21 cellular contexts compared by ENCODE assay signal in genomic region chr10:71571460-71572175, GRCh38.
DNase-seq lines count a peak whose midpoint lies in the region; ATAC-seq, FAIRE-seq and TF ChIP-seq lines count a peak whose summit lies in the region.
"Had no signal": no experiment of that assay in that cellular context is flagged by ENCODE, and none has a peak within 500 bp of the region (broad histone marks: within the 10 kb centered on the region; RNA-seq: fewer than 3 reads in every experiment).

No MANE protein-coding gene starts in this region.

- ATAC-seq in K562 (no peak), GM18517 (IDR thresholded peaks at IDR 0.05; ENCODE audit: unreplicated experiment) (no peak), GM21528 (IDR thresholded peaks at IDR 0.05; ENCODE audit: low FRiP score, unreplicated experiment) (no peak)
- ATAC-seq: GM23338, HCT116, HepG2 had no signal

- no peaks in the 10 kb centered on the region for H3K36me3 Mint-ChIP-seq in CD14-positive monocyte
- H3K36me3 Mint-ChIP-seq: IgD-negative memory B cell had no signal

- H3K9ac ChIP-seq in K562 (ENCODE audit: insufficient read depth in 1 of 2, low read depth in 2 of 2, low read length in 2 of 2), result no peak overlapping the region; a peak in 1 of 4 replicates
- no peak overlapping the region for H3K9ac ChIP-seq in kidney (ENCODE audit: low read length in 2 of 2)

- H3K27ac Mint-ChIP-seq in CD14-positive monocyte, result no peak overlapping the region
- H3K27ac Mint-ChIP-seq: CD4-positive, alpha-beta T cell; GM23338 had no signal

- no peak for FAIRE-seq in K562 (lab: Jason Lieb, UNC)
- FAIRE-seq in kidney (lab: Jason Lieb, UNC), result no peak
- FAIRE-seq: A204.1, D721Med, G401.6, GM12891, HepG2 had no signal

- no peak for TF ChIP-seq EP300 in K562 (IDR thresholded peaks at IDR 0.05; ENCODE audit: low read length)

- H3K36me3 ChIP-seq in K562 (ENCODE audit: control insufficient read depth, insufficient read depth, low read length) (no peaks in the 10 kb centered on the region), kidney (ENCODE audit: control insufficient read depth in 1 of 2, insufficient read depth in 2 of 2, low read length in 2 of 2) (no peaks in the 10 kb centered on the region), prostate gland (no peaks in the 10 kb centered on the region)
- H3K36me3 ChIP-seq: BE2C had no signal

- H3K4me3 ChIP-seq in K562 (no peak overlapping the region), kidney (ENCODE audit: low read length in 2 of 2) (no peak overlapping the region), prostate gland (no peak overlapping the region)
- H3K4me3 ChIP-seq: GM23338 had no signal

- DNase-seq in K562 (ENCODE audit: extremely low read depth in 1 of 4, low spot score in 3 of 4), result no peak
- DNase-seq in kidney, result peak; percentile 45
- peak; percentile 40 for DNase-seq in prostate gland (ENCODE audit: low spot score)
- no peak for DNase-seq in NOMO-1 treated with dmso at 0.1 percent for 144 hours (lab: John Stamatoyannopoulos, UW; ENCODE audit: unreplicated experiment)
- DNase-seq in CD14-positive monocyte (ENCODE audit: low spot score), result no peak
- DNase-seq: ACHN; BE2C; C1 segment of cervical spinal cord; Caco-2; CD4-positive, alpha-beta T cell; H7 had no signal

- no peak overlapping the region for H3K4me3 Mint-ChIP-seq in CD14-positive monocyte
- H3K4me3 Mint-ChIP-seq: CD4-positive, alpha-beta T cell; GM23338; IgD-negative memory B cell had no signal

- H4K20me1 ChIP-seq in K562 (replicated peaks; ENCODE audit: control insufficient read depth, insufficient read depth, low read length), result no peaks in the 10 kb centered on the region

- TF ChIP-seq CTCF in K562 (IDR thresholded peaks at IDR 0.05 in 2 of 3, conservative IDR thresholded peaks at IDR 0.05 in 1 of 3; ENCODE audit: insufficient read depth in 2 of 3, low read depth in 1 of 3, low read length in 3 of 3) (no peak), kidney (IDR thresholded peaks at IDR 0.05; ENCODE audit: borderline replicate concordance, extremely low read depth, insufficient read depth) (no peak), prostate gland (IDR thresholded peaks at IDR 0.05) (no peak), CD14-positive monocyte (IDR thresholded peaks at IDR 0.05) (no peak)

- intact Hi-C loops in K562 (cut with micrococcal nuclease) (loop anchor here (2.0 to 5.0 kb wide), 2 partner anchors 174 to 253 kb away; partner anchors contain the start of genes CDH23 and SLC29A3), kidney (cut with DNase I) (no loop called here), prostate gland (cut with DNase I) (loop anchor here (5.0 to 10.0 kb wide), 3 partner anchors 174 to 257 kb away; partner anchors contain the start of genes CDH23 and SLC29A3), CD14-positive monocyte (cut with micrococcal nuclease) (loop anchor here (2.0 to 5.0 kb wide), 2 partner anchors 184 to 187 kb away; no protein-coding TSS in a partner anchor)

- H3K27me3 ChIP-seq in K562 (ENCODE audit: control insufficient read depth in 2 of 2, insufficient read depth in 2 of 2, low read length in 2 of 2) (no peaks in the 10 kb centered on the region; a peak in 1 of 5 replicates), prostate gland (replicated peaks; ENCODE audit: insufficient read depth) (no peaks in the 10 kb centered on the region)
- H3K27me3 ChIP-seq: BE2C had no signal

- no peaks in the 10 kb centered on the region for H3K9me1 ChIP-seq in K562 (ENCODE audit: control insufficient read depth, insufficient read depth, low read length)

- H3K9me3 Mint-ChIP-seq in CD14-positive monocyte, result no peaks in the 10 kb centered on the region
- H3K9me3 Mint-ChIP-seq: CD4-positive, alpha-beta T cell; GM23338; IgD-negative memory B cell had no signal

- CTCF ChIA-PET in K562 (lab: Yijun Ruan, JAX; ENCODE audit: low intra/inter-chr PET ratio), result no interaction called here

- no peak overlapping the region for H2AFZ ChIP-seq in K562 (ENCODE audit: low read depth, low read length)
- H2AFZ ChIP-seq: GM23338 had no signal

- no peaks in the 10 kb centered on the region for H3K79me2 ChIP-seq in K562 (ENCODE audit: control insufficient read depth, insufficient read depth, low read length)

- H3K4me1 Mint-ChIP-seq in CD14-positive monocyte, result no peaks in the 10 kb centered on the region

- POLR2A ChIA-PET in K562 (lab: Yijun Ruan, JAX), result interaction anchor here (0.6 to 1.1 kb wide), 3 partner anchors 16 to 673 kb away, joined by 3 to 4 read pairs (median 3); no protein-coding TSS in a partner anchor

- no peak for TF ChIP-seq RAD21 in K562 (CRISPR knock-in tag; conservative IDR thresholded peaks at IDR 0.05 in 1 of 2, IDR thresholded peaks at IDR 0.05 in 1 of 2)

- no peak for TF ChIP-seq POLR2A in K562 (conservative IDR thresholded peaks at IDR 0.05)
- TF ChIP-seq POLR2A in prostate gland (IDR thresholded peaks at IDR 0.05), result no peak

- peaks cover 0 to 1% (median 1%) of the 10 kb centered on the region in 3 donors for H3K27me3 Mint-ChIP-seq in CD14-positive monocyte (ENCODE audit: low read depth in 3 of 3)
- H3K27me3 Mint-ChIP-seq: CD4-positive, alpha-beta T cell; IgD-negative memory B cell had no signal

- no peak overlapping the region for H3K27ac ChIP-seq in K562 (ENCODE audit: extremely low read depth, low read depth, low read length)
- H3K27ac ChIP-seq in kidney (ENCODE audit: low read depth in 2 of 2, low read length in 2 of 2), result no peak overlapping the region
- no peak overlapping the region for H3K27ac ChIP-seq in prostate gland

- in situ Hi-C loops in K562 (cut with MboI), result no loop called here

- WGBS in K562 (ENCODE audit: insufficient coverage, low coverage, missing lambda C conversion rate), result 56% methylated on average over 15 of the region's 15 CpGs
- 94% methylated on average over 15 of the region's 15 CpGs for WGBS in prostate gland

- H3K4me1 ChIP-seq in K562 (replicated peaks in 1 of 2; ENCODE audit: control insufficient read depth in 2 of 2, insufficient read depth in 2 of 2, low read length in 2 of 2) (peaks cover 0 to 32% of the 10 kb centered on the region in 2 experiments; a peak in 3 of 5 replicates), kidney (ENCODE audit: control insufficient read depth in 1 of 2, insufficient read depth in 1 of 2, low read depth in 1 of 2, low read length in 2 of 2) (no peaks in the 10 kb centered on the region), prostate gland (replicated peaks) (no peaks in the 10 kb centered on the region)
- H3K4me1 ChIP-seq: Caco-2 had no signal

- no peaks in the 10 kb centered on the region for H3K9me3 ChIP-seq in K562 (replicated peaks; ENCODE audit: control insufficient read depth, insufficient read depth, low read depth, low read length)
- no peaks in the 10 kb centered on the region for H3K9me3 ChIP-seq in kidney (ENCODE audit: control insufficient read depth in 1 of 2, low read length in 2 of 2)
- H3K9me3 ChIP-seq in prostate gland, result no peaks in the 10 kb centered on the region
- H3K9me3 ChIP-seq: BE2C, Caco-2 had no signal

- H3K4me2 ChIP-seq in K562 (ENCODE audit: insufficient read depth, low read length), result no peak overlapping the region
- H3K4me2 ChIP-seq: GM23338 had no signal

- BruUV-seq in K562 (replicated peaks; lab: Mats Ljungman, UMichigan), result no TSS peak

TF ChIP-seq in K562, 482 proteins besides CTCF, POLR2A, EP300 and RAD21:
- TF ChIP-seq, protein P1, sequence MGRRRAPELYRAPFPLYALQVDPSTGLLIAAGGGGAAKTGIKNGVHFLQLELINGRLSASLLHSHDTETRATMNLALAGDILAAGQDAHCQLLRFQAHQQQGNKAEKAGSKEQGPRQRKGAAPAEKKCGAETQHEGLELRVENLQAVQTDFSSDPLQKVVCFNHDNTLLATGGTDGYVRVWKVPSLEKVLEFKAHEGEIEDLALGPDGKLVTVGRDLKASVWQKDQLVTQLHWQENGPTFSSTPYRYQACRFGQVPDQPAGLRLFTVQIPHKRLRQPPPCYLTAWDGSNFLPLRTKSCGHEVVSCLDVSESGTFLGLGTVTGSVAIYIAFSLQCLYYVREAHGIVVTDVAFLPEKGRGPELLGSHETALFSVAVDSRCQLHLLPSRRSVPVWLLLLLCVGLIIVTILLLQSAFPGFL (CRISPR knock-in tag; IDR thresholded peaks at IDR 0.05), result 0 out of 2 replicates have a peak, but pooled peaks have one; percentile 32
- TF ChIP-seq ZNF77 (CRISPR knock-in tag; IDR thresholded peaks at IDR 0.05), result no peak

Comparison
In these comparisons a context has a peak if more than half of its experiments do, and no peak if none do; other contexts are left out.
1. DNase-seq: peak in kidney (single experiment) and prostate gland (single experiment); none in K562 (0 of 4), NOMO-1 treated with dmso at 0.1 percent for 144 hours (single experiment) and CD14-positive monocyte (single experiment).